ENCODE assay signal across 20 cellular contexts in the genomic region with DNA sequence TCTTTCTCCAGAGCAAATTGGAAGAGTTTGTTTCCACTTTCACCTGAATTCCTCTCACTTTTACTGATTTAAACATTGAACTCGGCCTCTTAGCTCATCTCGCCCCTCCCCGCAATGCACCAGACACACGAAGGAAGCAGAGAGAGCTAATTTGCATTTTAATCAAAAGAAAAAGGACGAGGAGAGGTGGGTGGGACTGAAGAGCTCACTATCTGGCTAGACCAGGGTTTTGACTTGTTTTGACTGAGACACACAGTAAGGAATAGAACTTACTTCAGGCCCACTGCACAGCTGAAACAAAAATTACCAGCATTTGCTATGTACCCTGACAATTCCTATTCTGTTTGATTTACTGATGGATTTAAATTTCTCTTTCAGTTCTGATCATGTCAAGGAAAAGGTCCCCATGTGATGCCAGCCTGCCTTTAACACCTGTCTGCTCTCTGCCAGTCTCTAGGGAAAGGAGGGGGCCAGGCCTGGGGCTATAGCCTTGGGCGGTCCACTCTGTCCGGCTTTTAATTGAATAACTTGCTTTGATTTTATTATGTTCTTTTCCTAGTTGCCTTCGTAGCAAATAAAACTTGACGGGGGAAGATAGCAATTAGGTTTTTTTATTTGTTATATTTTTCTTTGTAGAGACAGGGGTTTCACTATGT. TPM values are rescaled to one million over a fixed set of nuclear protein-coding genes. Genes with fewer than 3 reads are reported as not detected.
DNase-seq lines count a peak whose midpoint lies in the region; ATAC-seq and TF ChIP-seq lines count a peak whose summit lies in the region.
"Had no signal": no experiment of that assay in that cellular context is flagged by ENCODE, and none has a peak within 500 bp of the region (broad histone marks: within the 10 kb centered on the region; RNA-seq: fewer than 3 reads in every experiment).

No MANE protein-coding gene starts in this region.

- no peak for ATAC-seq in activated CD4-positive, alpha-beta T cell treated with anti-CD3 and anti-CD28 coated beads for 36 hours
- ATAC-seq: A549; activated CD4-positive, CD25-positive, alpha-beta regulatory T cell treated with anti-CD3 and anti-CD28 coated beads, Interleukin-2, amount 50 U/mL, for 24 hours; left ventricle myocardium superior; T-helper 17 cell; upper lobe of right lung had no signal

- POLR2A ChIA-PET in activated CD4-positive, alpha-beta T cell treated with anti-CD3 and anti-CD28 coated beads for 36 hours (lab: Charles Lee) = no interaction called here

- CTCF ChIA-PET in activated CD4-positive, alpha-beta T cell treated with anti-CD3 and anti-CD28 coated beads for 36 hours (lab: Charles Lee) = no interaction called here

- H3K4me3 Mint-ChIP-seq in progenitor cell of endocrine pancreas (ENCODE audit: low read depth) = no peak overlapping the region
- H3K4me3 Mint-ChIP-seq in activated CD4-positive, alpha-beta T cell treated with anti-CD3 and anti-CD28 coated beads for 36 hours = no peak overlapping the region
- H3K4me3 Mint-ChIP-seq: CD4-positive, alpha-beta T cell; T-helper 17 cell had no signal

- H3K4me1 Mint-ChIP-seq in progenitor cell of endocrine pancreas (ENCODE audit: low read depth) = peaks cover 1% of the 10 kb centered on the region
- H3K4me1 Mint-ChIP-seq in activated CD4-positive, alpha-beta T cell treated with anti-CD3 and anti-CD28 coated beads for 36 hours = no peaks in the 10 kb centered on the region

- DNase-seq in NCI-H1105 treated with DMSO at 0.1 percent for 48 hours (lab: John Stamatoyannopoulos, UW) = peak; percentile 16
- no peak for DNase-seq in NCI-H1105 (lab: John Stamatoyannopoulos, UW)
- DNase-seq in NCI-H345 (lab: John Stamatoyannopoulos, UW) = peak; percentile 59
- peak; percentile 60 to 69 for DNase-seq in erythroblast (lab: John Stamatoyannopoulos, UW)
- DNase-seq in progenitor cell of endocrine pancreas (ENCODE audit: low spot score, unreplicated experiment) = no peak
- no peak for DNase-seq in activated CD4-positive, alpha-beta T cell treated with anti-CD3 and anti-CD28 coated beads for 36 hours
- no peak for DNase-seq in NCI-H128 (lab: John Stamatoyannopoulos, UW; ENCODE audit: unreplicated experiment)
- DNase-seq in NOMO-1 treated with dmso at 0.1 percent for 144 hours (lab: John Stamatoyannopoulos, UW; ENCODE audit: unreplicated experiment) = no peak
- DNase-seq: activated effector memory CD4-positive, alpha-beta T cell treated with anti-CD3 and anti-CD28 coated beads, Interleukin-2, amount 50 U/mL, for 16 hours; amniotic stem cell; CD4-positive, alpha-beta T cell; foreskin melanocyte; left ventricle myocardium superior; NCI-H2081; Right ventricle myocardium superior; stimulated activated naive CD4-positive, alpha-beta T cell treated with Interleukin-2 at 50 U/mL for 16 hours; T-helper 17 cell; upper lobe of right lung had no signal

- no peaks in the 10 kb centered on the region for H3K9me3 Mint-ChIP-seq in progenitor cell of endocrine pancreas (ENCODE audit: low read depth)
- peaks cover 3% of the 10 kb centered on the region for H3K9me3 Mint-ChIP-seq in activated CD4-positive, alpha-beta T cell treated with anti-CD3 and anti-CD28 coated beads for 36 hours (ENCODE audit: low read depth)
- H3K9me3 Mint-ChIP-seq: CD4-positive, alpha-beta T cell had no signal

- no peaks in the 10 kb centered on the region for H3K27me3 Mint-ChIP-seq in progenitor cell of endocrine pancreas
- H3K27me3 Mint-ChIP-seq in activated CD4-positive, alpha-beta T cell treated with anti-CD3 and anti-CD28 coated beads for 36 hours = no peaks in the 10 kb centered on the region
- H3K27me3 Mint-ChIP-seq: CD4-positive, alpha-beta T cell; T-helper 17 cell had no signal

- intact Hi-C loops in activated CD4-positive, alpha-beta T cell treated with anti-CD3 and anti-CD28 coated beads for 36 hours (cut with DNase I, micrococcal nuclease) = no loop called here

- no peak for TF ChIP-seq POLR2A in erythroblast (IDR thresholded peaks at IDR 0.05; ENCODE audit: low read length)

- H3K27ac Mint-ChIP-seq in progenitor cell of endocrine pancreas = peak overlapping the region; percentile 81
- no peak overlapping the region for H3K27ac Mint-ChIP-seq in activated CD4-positive, alpha-beta T cell treated with anti-CD3 and anti-CD28 coated beads for 36 hours
- H3K27ac Mint-ChIP-seq: CD4-positive, alpha-beta T cell; T-helper 17 cell had no signal

- no peak for TF ChIP-seq CTCF in progenitor cell of endocrine pancreas (IDR thresholded peaks at IDR 0.05; ENCODE audit: unreplicated experiment)

- H3K36me3 Mint-ChIP-seq in progenitor cell of endocrine pancreas (ENCODE audit: insufficient read depth) = peaks cover 3% of the 10 kb centered on the region
- H3K36me3 Mint-ChIP-seq in activated CD4-positive, alpha-beta T cell treated with anti-CD3 and anti-CD28 coated beads for 36 hours (ENCODE audit: low read depth) = peaks cover 3% of the 10 kb centered on the region

RNA-seq across cellular contexts. Expression of gene ABAT, which starts 47.4 kb away (rescaled TPM):
- total RNA-seq in progenitor cell of endocrine pancreas = 24.7 and 26.7 TPM in 2 replicates
- 1 to 10 TPM; 5.4 to 6.0 TPM for total RNA-seq in activated CD4-positive, alpha-beta T cell treated with anti-CD3 and anti-CD28 coated beads for 36 hours

Comparison
In these comparisons a context has a peak if more than half of its experiments do, and no peak if none do; other contexts are left out.
1. DNase-seq: peak in NCI-H1105 treated with DMSO at 0.1 percent for 48 hours (single experiment), NCI-H345 (single experiment) and erythroblast (2 of 2); none in NCI-H1105 (single experiment), progenitor cell of endocrine pancreas (single experiment), activated CD4-positive, alpha-beta T cell treated with anti-CD3 and anti-CD28 coated beads for 36 hours (single experiment), NCI-H128 (single experiment) and NOMO-1 treated with dmso at 0.1 percent for 144 hours (single experiment).